ENCODE assay signal across 16 cellular contexts in genomic region chr2:97885841-97886240, GRCh38.
A peak's percentile ranks its signal among the peaks of the same experiment; 100 is the strongest.
DNase-seq lines count a peak whose midpoint lies in the region; ATAC-seq and TF ChIP-seq lines count a peak whose summit lies in the region.
"Had no signal": no experiment of that assay in that cellular context is flagged by ENCODE, and none has a peak within 500 bp of the region (broad histone marks: within the 10 kb centered on the region; RNA-seq: fewer than 3 reads in every experiment).

No MANE protein-coding gene starts in this region.

- peaks cover 37% of the 10 kb centered on the region for H3K36me3 ChIP-seq in OCI-LY7 (ENCODE audit: insufficient read depth, low read length)

- no peak for ATAC-seq in natural killer cell

- H3K36me3 Mint-ChIP-seq in endothelial cell (ENCODE audit: low read depth, unreplicated experiment) (peaks cover 30% of the 10 kb centered on the region), natural killer cell (peaks cover 14% of the 10 kb centered on the region)

- H3K4me2 ChIP-seq in OCI-LY7 (ENCODE audit: low read length): no peak overlapping the region
- H3K4me2 ChIP-seq: BLaER1 treated with 17β-estradiol and CSF1 and Interleukin-3, amounts not matched to agents 10 nM and 100 nM had no signal

- no peak overlapping the region for H3K4me3 ChIP-seq in OCI-LY7 (ENCODE audit: low read depth, low read length, poor library complexity, severe bottlenecking)
- H3K4me3 ChIP-seq: HAP-1 had no signal

- H3K9me3 Mint-ChIP-seq in endothelial cell (ENCODE audit: unreplicated experiment) (peaks cover 5% of the 10 kb centered on the region), natural killer cell (peaks cover 5 to 11% of the 10 kb centered on the region in 2 donors)

- peaks cover 13% of the 10 kb centered on the region; the same call in 1 of the 2 replicates for H3K9me3 ChIP-seq in OCI-LY7 (ENCODE audit: low read length)

- DNase-seq in NCI-H82 (lab: John Stamatoyannopoulos, UW) (peak; percentile 5), NCI-H82 treated with DMSO at 0.1 percent for 48 hours (lab: John Stamatoyannopoulos, UW; ENCODE audit: unreplicated experiment) (no peak), Caki2 (ENCODE audit: low read depth) (peak; percentile 27), OCI-LY7 (ENCODE audit: low spot score) (peak; percentile 19), endothelial cell (ENCODE audit: low spot score) (no peak), T-helper 1 cell (no peak), posterior cingulate gyrus (no peak), natural killer cell (no peak)
- DNase-seq: 8988T; AML-193; Calu3; CD4-positive, CD25-positive, alpha-beta regulatory T cell; DMS 273 treated with DMSO at 0.1 percent for 48 hours had no signal

- intact Hi-C loops in OCI-LY7 (cut with micrococcal nuclease; ENCODE audit: unreplicated experiment) (no loop called here), posterior cingulate gyrus (cut with DNase I) (no loop called here), natural killer cell (cut with micrococcal nuclease) (no loop called here)

- H3K4me1 Mint-ChIP-seq in endothelial cell (ENCODE audit: unreplicated experiment): peaks cover 6% of the 10 kb centered on the region
- peaks cover 12 to 16% of the 10 kb centered on the region in 2 donors for H3K4me1 Mint-ChIP-seq in natural killer cell

- H3K9me2 ChIP-seq in OCI-LY7 (ENCODE audit: insufficient read depth, low read length): no peaks in the 10 kb centered on the region

- POLR2A ChIA-PET in OCI-LY7 (lab: Charles Lee): interaction anchor here (1.1 to 1.2 kb wide), 2 partner anchors 16 to 143 kb away, joined by 3 read pairs; no protein-coding TSS in a partner anchor

- H3K4me3 Mint-ChIP-seq in endothelial cell (ENCODE audit: unreplicated experiment) (peak overlapping the region; percentile 66), natural killer cell (no peak overlapping the region)
- H3K4me3 Mint-ChIP-seq: CD4-positive, CD25-positive, alpha-beta regulatory T cell had no signal

- no peak overlapping the region for H3K27ac ChIP-seq in OCI-LY7 (ENCODE audit: low read depth, low read length, poor library complexity, severe bottlenecking)
- H3K27ac ChIP-seq: BLaER1 treated with 17β-estradiol and CSF1 and Interleukin-3, amounts not matched to agents 10 nM and 100 nM; HL-60 had no signal

- no peak overlapping the region for H3K27ac Mint-ChIP-seq in endothelial cell (ENCODE audit: unreplicated experiment)
- no peak overlapping the region for H3K27ac Mint-ChIP-seq in natural killer cell
- H3K27ac Mint-ChIP-seq: CD4-positive, CD25-positive, alpha-beta regulatory T cell had no signal

- H2AFZ ChIP-seq in OCI-LY7 (ENCODE audit: low read length): no peak overlapping the region

- no peaks in the 10 kb centered on the region for H3K4me1 ChIP-seq in OCI-LY7 (ENCODE audit: insufficient read depth, low read length, poor library complexity, severe bottlenecking)
- H3K4me1 ChIP-seq: BLaER1 treated with 17β-estradiol and CSF1 and Interleukin-3, amounts not matched to agents 10 nM and 100 nM; HAP-1 had no signal

- H3K27me3 Mint-ChIP-seq in endothelial cell (ENCODE audit: unreplicated experiment): peaks cover 1% of the 10 kb centered on the region
- no peaks in the 10 kb centered on the region for H3K27me3 Mint-ChIP-seq in natural killer cell (ENCODE audit: low read depth in 2 of 2)
- H3K27me3 Mint-ChIP-seq: CD4-positive, CD25-positive, alpha-beta regulatory T cell had no signal

- BruUV-seq in OCI-LY7 (replicated peaks; lab: Mats Ljungman, UMichigan): TSS peak; percentile 31

- H4K20me1 ChIP-seq in OCI-LY7 (ENCODE audit: insufficient read depth, low read length): no peaks in the 10 kb centered on the region

- in situ Hi-C loops in Caki2 (cut with HindIII; ENCODE audit: low pct_unique_long_range_greater_than_20kb, low sequenced_read_pairs): no loop called here

- no peak for TF ChIP-seq CTCF in OCI-LY7 (conservative IDR thresholded peaks at IDR 0.05; ENCODE audit: low read length)
- TF ChIP-seq CTCF in endothelial cell (IDR thresholded peaks at IDR 0.05; ENCODE audit: unreplicated experiment): no peak
- no peak for TF ChIP-seq CTCF in natural killer cell (IDR thresholded peaks at IDR 0.05)

- CTCF ChIA-PET in OCI-LY7 (lab: Charles Lee; ENCODE audit: unreplicated experiment): no interaction called here

- H3K79me2 ChIP-seq in OCI-LY7 (ENCODE audit: insufficient read depth, low read depth, low read length): no peaks in the 10 kb centered on the region

Comparison
In these comparisons a context has a peak if more than half of its experiments do, and no peak if none do; other contexts are left out.
1. DNase-seq: peak in NCI-H82 (single experiment), Caki2 (single experiment) and OCI-LY7 (single experiment); none in NCI-H82 treated with DMSO at 0.1 percent for 48 hours (single experiment), endothelial cell (single experiment), T-helper 1 cell (0 of 5), posterior cingulate gyrus (0 of 10) and natural killer cell (single experiment).